Comparison of ENCODE assay signal across 21 cellular contexts in the genomic region with DNA sequence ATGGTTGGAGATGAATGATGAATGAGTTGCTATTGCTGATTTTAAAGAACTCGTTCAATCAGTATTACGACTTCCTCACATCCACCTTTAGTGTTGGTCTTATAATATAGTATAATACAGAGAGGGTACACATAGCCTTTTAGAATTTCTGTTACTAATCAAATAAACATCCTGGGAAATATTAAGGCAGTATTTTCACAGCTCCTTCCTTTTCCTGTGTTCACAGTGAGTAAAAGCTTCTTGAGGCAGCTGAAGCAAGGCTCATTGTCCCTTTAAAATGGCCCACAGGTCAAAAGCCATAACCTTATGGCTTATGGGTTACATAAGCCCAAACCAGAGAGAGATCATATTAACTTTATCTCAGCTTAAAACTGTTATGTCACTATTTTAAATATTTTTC. TPM values are rescaled to one million over a fixed set of nuclear protein-coding genes. Genes with fewer than 3 reads are reported as not detected.
DNase-seq lines count a peak whose midpoint lies in the region; ATAC-seq and TF ChIP-seq lines count a peak whose summit lies in the region.
"Had no signal": no experiment of that assay in that cellular context is flagged by ENCODE, and none has a peak within 500 bp of the region (broad histone marks: within the 10 kb centered on the region; RNA-seq: fewer than 3 reads in every experiment).

No MANE protein-coding gene starts in this region.

- CTCF ChIA-PET in activated naive CD4-positive, alpha-beta T cell treated with anti-CD3 and anti-CD28 coated beads for 36 hours (lab: Charles Lee), result interaction anchor here (0.6 to 1.4 kb wide), 7 partner anchors 10 to 455 kb away, joined by 3 to 7 read pairs (median 4); a partner anchor contains a TSS
- CTCF ChIA-PET in RWPE1 (lab: Yijun Ruan, JAX), result interaction anchor here (1.0 kb wide), 1 partner anchor 31 kb away, joined by 4 read pairs; no protein-coding TSS in a partner anchor

- H3K27me3 Mint-ChIP-seq in activated naive CD4-positive, alpha-beta T cell treated with anti-CD3 and anti-CD28 coated beads for 36 hours (ENCODE audit: low read depth), result no peaks in the 10 kb centered on the region
- no peaks in the 10 kb centered on the region for H3K27me3 Mint-ChIP-seq in T-helper 17 cell
- H3K27me3 Mint-ChIP-seq in endothelial cell (ENCODE audit: unreplicated experiment), result no peaks in the 10 kb centered on the region
- H3K27me3 Mint-ChIP-seq: CD8-positive, alpha-beta memory T cell had no signal

- intact Hi-C loops in activated naive CD4-positive, alpha-beta T cell treated with anti-CD3 and anti-CD28 coated beads for 36 hours (cut with micrococcal nuclease), result no loop called here

- POLR2A ChIA-PET in RWPE1 (lab: Yijun Ruan, JAX; ENCODE audit: low non-redundant PET), result no interaction called here

- H3K4me3 Mint-ChIP-seq in activated naive CD4-positive, alpha-beta T cell treated with anti-CD3 and anti-CD28 coated beads for 36 hours, result peak overlapping the region; percentile 2
- H3K4me3 Mint-ChIP-seq in T-helper 17 cell, result no peak overlapping the region
- H3K4me3 Mint-ChIP-seq in endothelial cell (ENCODE audit: unreplicated experiment), result no peak overlapping the region

- no peaks in the 10 kb centered on the region for H3K9me3 Mint-ChIP-seq in activated naive CD4-positive, alpha-beta T cell treated with anti-CD3 and anti-CD28 coated beads for 36 hours
- no peaks in the 10 kb centered on the region for H3K9me3 Mint-ChIP-seq in endothelial cell (ENCODE audit: unreplicated experiment)
- H3K9me3 Mint-ChIP-seq: CD8-positive, alpha-beta memory T cell had no signal

- ATAC-seq in T-helper 17 cell (no peak), GM21390 (IDR thresholded peaks at IDR 0.05; ENCODE audit: unreplicated experiment) (no peak)

- DNase-seq in activated naive CD4-positive, alpha-beta T cell treated with anti-CD3 and anti-CD28 coated beads for 36 hours, result no peak
- DNase-seq in activated naive CD4-positive, alpha-beta T cell treated with anti-CD3 and anti-CD28 coated beads, Interleukin-2, amount 50 U/mL, for 16 hours, result no peak
- DNase-seq in T-helper 17 cell, result no peak
- DNase-seq in endothelial cell (ENCODE audit: low spot score), result no peak
- DNase-seq in pulmonary artery endothelial cell (ENCODE audit: low read depth, low spot score), result peak; percentile 70
- DNase-seq in T-helper 9 cell, result no peak
- no peak for DNase-seq in RWPE1 (ENCODE audit: low spot score)
- DNase-seq: CD8-positive, alpha-beta memory T cell; DMS 273 treated with DMSO at 0.1 percent for 48 hours; H7; KG1; NCI-H1092 treated with DMSO at 0.1 percent for 48 hours; NCI-H1694; NCI-H2107; NCI-H226; NCI-H526 treated with DMSO at 0.1 percent for 48 hours; OCI-M1; RPMI8226 had no signal

- no peak for TF ChIP-seq CTCF in endothelial cell (IDR thresholded peaks at IDR 0.05; ENCODE audit: unreplicated experiment)
- no peak for TF ChIP-seq CTCF in RWPE1 (conservative IDR thresholded peaks at IDR 0.05; ENCODE audit: low read depth)

- peaks cover 47% of the 10 kb centered on the region for H3K4me1 Mint-ChIP-seq in activated naive CD4-positive, alpha-beta T cell treated with anti-CD3 and anti-CD28 coated beads for 36 hours (ENCODE audit: low read depth)
- H3K4me1 Mint-ChIP-seq in T-helper 17 cell (peaks cover 39% of the 10 kb centered on the region), endothelial cell (ENCODE audit: unreplicated experiment) (peaks cover 14% of the 10 kb centered on the region)

- no peaks in the 10 kb centered on the region for H3K9me3 ChIP-seq in T-helper 17 cell (ENCODE audit: control insufficient read depth, low read length, poor library complexity, severe bottlenecking)

- H3K36me3 Mint-ChIP-seq in activated naive CD4-positive, alpha-beta T cell treated with anti-CD3 and anti-CD28 coated beads for 36 hours (ENCODE audit: low read depth), result peaks cover 31% of the 10 kb centered on the region
- H3K36me3 Mint-ChIP-seq in T-helper 17 cell (ENCODE audit: low read depth) (no peaks in the 10 kb centered on the region), endothelial cell (ENCODE audit: low read depth, unreplicated experiment) (no peaks in the 10 kb centered on the region)

- peak overlapping the region; percentile 100 for H3K27ac Mint-ChIP-seq in activated naive CD4-positive, alpha-beta T cell treated with anti-CD3 and anti-CD28 coated beads for 36 hours
- peak overlapping the region; percentile 98 for H3K27ac Mint-ChIP-seq in T-helper 17 cell
- H3K27ac Mint-ChIP-seq in endothelial cell (ENCODE audit: unreplicated experiment), result peak overlapping the region; percentile 34

- no peak overlapping the region for H3K27ac ChIP-seq in RWPE1

RNA-seq across cellular contexts. Expression of a gene that starts 1.3 kb away (rescaled TPM):
- 10 to 100 TPM; 70.6 to 73.4 TPM for total RNA-seq in activated naive CD4-positive, alpha-beta T cell treated with anti-CD3 and anti-CD28 coated beads for 36 hours
- total RNA-seq in T-helper 17 cell (10 to 100 TPM in 1 of 2 donors, 1 to 10 TPM in 1; 9.4 to 16.0 TPM), endothelial cell (ENCODE audit: unreplicated experiment) (not detected), pulmonary artery endothelial cell (not detected in 2 replicates)
- total RNA-seq: A673, H7, MCF 10A had no signal

Comparison
In these comparisons a context has a peak if more than half of its experiments do, and no peak if none do; other contexts are left out.
1. H3K27ac Mint-ChIP-seq: peak in every context shown above with its lines; median percentile 100 in activated naive CD4-positive, alpha-beta T cell treated with anti-CD3 and anti-CD28 coated beads for 36 hours; 98 in T-helper 17 cell; 34 in endothelial cell.